ENCODE assay signal across 11 cellular contexts in genomic region chr13:110818747-110819146, GRCh38.
A peak's percentile ranks its signal among the peaks of the same experiment; 100 is the strongest.
DNase-seq lines count a peak whose midpoint lies in the region; ATAC-seq and TF ChIP-seq lines count a peak whose summit lies in the region.
"Had no signal": no experiment of that assay in that cellular context is flagged by ENCODE, and none has a peak within 500 bp of the region (broad histone marks: within the 10 kb centered on the region; RNA-seq: fewer than 3 reads in every experiment).

No MANE protein-coding gene starts in this region.

- no peak overlapping the region for H4K91ac ChIP-seq in neuronal stem cell (ENCODE audit: low read depth, low read length, poor library complexity)

- no peak overlapping the region for H2BK12ac ChIP-seq in neuronal stem cell (ENCODE audit: low read length)

- no peaks in the 10 kb centered on the region for H3K79me1 ChIP-seq in neuronal stem cell (ENCODE audit: low read depth, low read length)

- H3K4me1 Mint-ChIP-seq in WTC11: peaks cover 25% of the 10 kb centered on the region

- no peak for TF ChIP-seq CTCF in HCT116 (IDR thresholded peaks at IDR 0.05 in 2 of 3, conservative IDR thresholded peaks at IDR 0.05 in 1 of 3; ENCODE audit: borderline replicate concordance in 1 of 3, insufficient read depth in 1 of 3, low read depth in 2 of 3, low read length in 2 of 3)
- no peak for TF ChIP-seq CTCF in WTC11 (IDR thresholded peaks at IDR 0.05)

- no peak overlapping the region for H3K23ac ChIP-seq in neuronal stem cell (ENCODE audit: low read depth, low read length, poor library complexity)

- CTCF ChIA-PET in HCT116 (lab: Charles Lee) (interaction anchor here (1.0 kb wide), 2 partner anchors 138 to 225 kb away, joined by 5 read pairs; no protein-coding TSS in a partner anchor), WTC11 (lab: Charles Lee) (interaction anchor here (0.5 to 1.8 kb wide), 3 partner anchors 135 to 280 kb away, joined by 5 to 7 read pairs (median 6); no protein-coding TSS in a partner anchor)

- TF ChIP-seq RAD21 in HCT116 (IDR thresholded peaks at IDR 0.05; ENCODE audit: low read depth): no peak

- H3K36me3 ChIP-seq in HCT116 (ENCODE audit: control insufficient read depth in 1 of 2, insufficient read depth in 2 of 2, low read length in 2 of 2): no peaks in the 10 kb centered on the region
- no peaks in the 10 kb centered on the region for H3K36me3 ChIP-seq in neuronal stem cell (replicated peaks in 1 of 2; ENCODE audit: control insufficient read depth in 2 of 2, insufficient read depth in 2 of 2, low read length in 2 of 2)

- WGBS in neuronal stem cell (ENCODE audit: extremely low coverage in 2 of 2, insufficient read length in 2 of 2, insufficient replicate concordance in 1 of 2), 2 donors: no CpG with 5 or more reads among the region's 8 CpGs

- RAD21 ChIA-PET in HCT116 (lab: Charles Lee; ENCODE audit: low non-redundant PET in 1 of 2, low total read pairs in 2 of 2, uncharacterized antibody in 2 of 2, unreplicated experiment in 2 of 2): no interaction called here

- H2AK5ac ChIP-seq in neuronal stem cell (ENCODE audit: low read depth, low read length): peak overlapping the region; percentile 20

- no peak overlapping the region for H2BK120ac ChIP-seq in neuronal stem cell (ENCODE audit: low read depth, low read length)

- no peaks in the 10 kb centered on the region for H4K20me1 ChIP-seq in HCT116 (ENCODE audit: insufficient read depth)

- H3K18ac ChIP-seq in neuronal stem cell (ENCODE audit: low read length): no peak overlapping the region

- H3K9me3 ChIP-seq in HCT116 (ENCODE audit: control insufficient read depth in 1 of 2, insufficient read depth in 1 of 2, low read depth in 1 of 2, low read length in 2 of 2) (no peaks in the 10 kb centered on the region), neuronal stem cell (replicated peaks in 1 of 2; ENCODE audit: control insufficient read depth in 2 of 2, insufficient read depth in 1 of 2, low read depth in 1 of 2, low read length in 2 of 2) (peaks cover 0 to 2% of the 10 kb centered on the region in 2 donors)

- no peak overlapping the region for H2BK5ac ChIP-seq in neuronal stem cell (ENCODE audit: low read length)

- no peak for TF ChIP-seq POLR2A in HCT116 (IDR thresholded peaks at IDR 0.05; ENCODE audit: borderline replicate concordance, extremely low read depth, insufficient read depth, insufficient read length)

- H3K4me1 ChIP-seq in HCT116 (ENCODE audit: control insufficient read depth in 1 of 2, insufficient read depth in 2 of 2, low read length in 2 of 2) (peaks cover 4 to 8% of the 10 kb centered on the region in 2 experiments; a peak in 3 of 4 replicates), neuronal stem cell (ENCODE audit: control insufficient read depth in 2 of 2, insufficient read depth in 1 of 2, low read depth in 1 of 2, low read length in 2 of 2) (peaks cover 0 to 2% of the 10 kb centered on the region in 2 donors)

- ATAC-seq in HCT116: no peak
- ATAC-seq in HG02970 (IDR thresholded peaks at IDR 0.05; ENCODE audit: low FRiP score, unreplicated experiment): no peak
- ATAC-seq in WTC11: no peak
- ATAC-seq in HG03045 (IDR thresholded peaks at IDR 0.05; ENCODE audit: unreplicated experiment): no peak

- H3K4me3 ChIP-seq in HCT116 (replicated peaks in 1 of 2; ENCODE audit: low read depth in 1 of 2, low read length in 2 of 2): no peak overlapping the region
- no peak overlapping the region for H3K4me3 ChIP-seq in neuronal stem cell (ENCODE audit: low read length in 2 of 2)

- no peaks in the 10 kb centered on the region for H3K79me2 ChIP-seq in HCT116 (ENCODE audit: insufficient read depth, low read length)

- H3K27me3 ChIP-seq in HCT116 (ENCODE audit: insufficient read depth, low read length) (no peaks in the 10 kb centered on the region), neuronal stem cell (ENCODE audit: control insufficient read depth in 3 of 3, insufficient read depth in 3 of 3, low read depth in 1 of 3, low read length in 3 of 3) (peaks cover 0 to 13% (median 0%) of the 10 kb centered on the region in 3 experiments)

- intact Hi-C loops in HCT116 (cut with micrococcal nuclease): loop anchor here (1.0 to 5.0 kb wide), 5 partner anchors 136 to 596 kb away; no protein-coding TSS in a partner anchor

- H3K4me3 Mint-ChIP-seq in WTC11: no peak overlapping the region
- H3K4me3 Mint-ChIP-seq: B cell had no signal

- POLR2A ChIA-PET in HCT116 (lab: Charles Lee) (no interaction called here), WTC11 (lab: Charles Lee) (no interaction called here)

- BruUV-seq in HCT116 (replicated peaks; lab: Mats Ljungman, UMichigan): no TSS peak

- no peaks in the 10 kb centered on the region for H3K9me2 ChIP-seq in HCT116 (ENCODE audit: insufficient read depth)

- no peak overlapping the region for H4K8ac ChIP-seq in neuronal stem cell (ENCODE audit: low read depth, low read length)

- H3K27ac ChIP-seq in HCT116 (ENCODE audit: low read depth, low read length) (no peak overlapping the region), neuronal stem cell (replicated peaks; ENCODE audit: low read length) (no peak overlapping the region)
- H3K27ac ChIP-seq: KMS-11, RWPE1 had no signal

- H3K9ac ChIP-seq in HCT116 (ENCODE audit: low read length) (no peak overlapping the region), neuronal stem cell (ENCODE audit: low read depth, low read length, poor library complexity) (no peak overlapping the region)
- H3K9ac ChIP-seq: KMS-11 had no signal

- H3K4me2 ChIP-seq in HCT116 (ENCODE audit: low read length): no peak overlapping the region; the same call in 1 of the 2 replicates
- H3K4me2 ChIP-seq in neuronal stem cell (ENCODE audit: insufficient read depth, low read length, poor library complexity, severe bottlenecking): no peak overlapping the region

- H2BK15ac ChIP-seq in neuronal stem cell (ENCODE audit: low read length): peak overlapping the region; percentile 45

- H3K14ac ChIP-seq in neuronal stem cell (ENCODE audit: low read length): peak overlapping the region; percentile 49

- no peak overlapping the region for H3K4ac ChIP-seq in neuronal stem cell (ENCODE audit: low read length)

- no peaks in the 10 kb centered on the region for H3K36me3 Mint-ChIP-seq in WTC11
- H3K36me3 Mint-ChIP-seq: IgD-negative memory B cell had no signal

- peak overlapping the region; percentile 63 for H2AFZ ChIP-seq in HCT116 (ENCODE audit: low read depth, low read length, poor library complexity, severe bottlenecking)
- peak overlapping the region; percentile 66 for H2AFZ ChIP-seq in neuronal stem cell (ENCODE audit: low read length)

- H3K27ac Mint-ChIP-seq in WTC11: no peak overlapping the region
- H3K27ac Mint-ChIP-seq: B cell had no signal

- DNase-seq in HCT116 (ENCODE audit: low read depth, low spot score): no peak
- peak; percentile 61 for DNase-seq in NCI-H526 treated with DMSO at 0.1 percent for 48 hours (lab: John Stamatoyannopoulos, UW)
- DNase-seq in neuronal stem cell (ENCODE audit: low spot score): no peak
- no peak for DNase-seq in NCI-H345 treated with DMSO at 0.1 percent for 48 hours (lab: John Stamatoyannopoulos, UW; ENCODE audit: unreplicated experiment)
- no peak for DNase-seq in WTC11 (ENCODE audit: low spot score)

- H3K9me3 Mint-ChIP-seq in WTC11: peaks cover 3% of the 10 kb centered on the region; the same call in 1 of the 2 replicates
- H3K9me3 Mint-ChIP-seq: IgD-negative memory B cell had no signal

- H3K27me3 Mint-ChIP-seq in WTC11 (ENCODE audit: low read depth): peaks cover 3% of the 10 kb centered on the region

TF ChIP-seq in HCT116, 20 proteins besides CTCF, POLR2A, EP300 and RAD21 (continues in another document):
- TF ChIP-seq ZFX (IDR thresholded peaks at IDR 0.05) (no peak), CBX3 (IDR thresholded peaks at IDR 0.05; ENCODE audit: low read depth) (no peak), POLR2AphosphoS5 (IDR thresholded peaks at IDR 0.05; ENCODE audit: low read depth, low read length) (no peak), TCF7L2 (IDR thresholded peaks at IDR 0.05; ENCODE audit: borderline replicate concordance, extremely low read depth, insufficient read depth, insufficient read length) (no peak), SRF (IDR thresholded peaks at IDR 0.05; ENCODE audit: low read depth) (no peak), MAX (IDR thresholded peaks at IDR 0.05) (no peak), JUND (IDR thresholded peaks at IDR 0.05) (no peak), CEBPB (IDR thresholded peaks at IDR 0.05; ENCODE audit: low read depth) (no peak), EZH2phosphoT487 (IDR thresholded peaks at IDR 0.05; ENCODE audit: borderline replicate concordance) (no peak), ELF1 (IDR thresholded peaks at IDR 0.05; ENCODE audit: borderline replicate concordance, low read depth) (no peak), EGR1 (IDR thresholded peaks at IDR 0.05; ENCODE audit: low read depth) (no peak), FOSL1 (IDR thresholded peaks at IDR 0.05; ENCODE audit: low read depth) (no peak), SP1 (IDR thresholded peaks at IDR 0.05; ENCODE audit: low read depth) (no peak), ZNF274 (IDR thresholded peaks at IDR 0.05; ENCODE audit: low read depth, low read length) (no peak)

TF ChIP-seq in WTC11, 78 proteins besides CTCF, POLR2A, EP300 and RAD21 (continues in another document):
- no peak for TF ChIP-seq CBFB (CRISPR knock-in tag; IDR thresholded peaks at IDR 0.05; ENCODE audit: low read depth)
- no peak for TF ChIP-seq IRF2 (CRISPR knock-in tag; IDR thresholded peaks at IDR 0.05; ENCODE audit: borderline replicate concordance, low read depth)
- no peak for TF ChIP-seq STAT6 (CRISPR knock-in tag; conservative IDR thresholded peaks at IDR 0.05; ENCODE audit: low read depth)
